ENCODE assay signal across 1 cellular context in the genomic region with DNA sequence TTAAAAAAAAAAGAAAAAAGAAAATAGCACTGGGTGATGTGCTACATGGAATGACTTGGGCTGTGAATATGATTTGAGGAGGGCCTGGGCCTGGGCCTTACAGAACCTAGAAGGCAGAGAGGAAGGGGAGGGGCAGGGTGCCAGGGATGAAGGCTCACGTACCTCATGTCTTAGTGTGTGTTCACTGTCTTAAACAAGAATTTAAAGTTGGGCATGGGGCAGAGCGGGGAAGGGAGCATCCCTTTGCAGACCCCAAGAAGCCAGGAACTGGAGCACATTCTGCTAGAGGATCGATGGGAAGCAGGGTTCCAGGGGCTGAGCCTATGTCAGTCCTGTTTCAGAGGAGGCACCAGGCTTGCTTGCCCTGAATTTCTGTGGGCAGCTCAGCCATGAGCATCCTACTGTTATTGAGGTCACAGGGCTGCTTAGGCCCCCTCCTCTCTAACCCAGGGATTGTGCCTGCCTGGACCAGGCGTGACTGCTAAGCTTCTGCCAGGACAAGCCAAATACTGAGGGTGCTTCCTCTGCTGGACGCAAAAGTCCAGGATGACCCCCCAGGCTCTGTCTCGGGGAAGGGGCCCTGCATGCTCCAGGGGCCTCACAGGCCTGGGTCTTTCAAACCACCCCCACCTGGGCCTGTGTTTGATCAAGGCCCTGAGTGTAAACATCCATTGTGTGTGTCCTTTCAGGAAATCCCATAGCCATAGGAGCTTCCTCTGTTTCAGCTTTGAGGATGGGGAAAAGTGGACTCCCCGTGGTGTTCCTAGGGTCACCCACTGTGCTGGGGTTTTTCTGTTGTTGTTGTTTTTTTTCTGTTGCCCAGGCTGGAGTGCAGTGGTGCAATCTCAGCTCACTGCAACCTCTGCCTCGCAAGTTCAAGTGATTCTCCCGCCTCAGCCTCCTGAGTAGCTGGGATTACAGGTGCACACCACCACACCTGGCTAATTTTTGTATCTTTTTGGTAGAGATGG.
A peak's percentile ranks its signal among the peaks of the same experiment; 100 is the strongest.
TF ChIP-seq lines count a peak whose summit lies in the region.

No MANE protein-coding gene starts in this region.

TF ChIP-seq in HepG2, 621 proteins besides CTCF, POLR2A, EP300 and RAD21 (continued from another document and continues in another):
- no peak; the same call in 1 of the 2 replicates for TF ChIP-seq FOXC1 (CRISPR knock-in tag; IDR thresholded peaks at IDR 0.05; ENCODE audit: borderline replicate concordance)
- peak; percentile 13; the same call in 1 of the 2 replicates for TF ChIP-seq ZNF652 (CRISPR knock-in tag; IDR thresholded peaks at IDR 0.05; ENCODE audit: borderline replicate concordance, low read depth)
- no peak for TF ChIP-seq ZNF225 (CRISPR knock-in tag; IDR thresholded peaks at IDR 0.05)
- no peak for TF ChIP-seq SIN3A (IDR thresholded peaks at IDR 0.05; ENCODE audit: borderline replicate concordance, low read depth, low read length)
- no peak for TF ChIP-seq ZNF670 (CRISPR knock-in tag; IDR thresholded peaks at IDR 0.05; ENCODE audit: borderline replicate concordance)
- TF ChIP-seq, protein P1, sequence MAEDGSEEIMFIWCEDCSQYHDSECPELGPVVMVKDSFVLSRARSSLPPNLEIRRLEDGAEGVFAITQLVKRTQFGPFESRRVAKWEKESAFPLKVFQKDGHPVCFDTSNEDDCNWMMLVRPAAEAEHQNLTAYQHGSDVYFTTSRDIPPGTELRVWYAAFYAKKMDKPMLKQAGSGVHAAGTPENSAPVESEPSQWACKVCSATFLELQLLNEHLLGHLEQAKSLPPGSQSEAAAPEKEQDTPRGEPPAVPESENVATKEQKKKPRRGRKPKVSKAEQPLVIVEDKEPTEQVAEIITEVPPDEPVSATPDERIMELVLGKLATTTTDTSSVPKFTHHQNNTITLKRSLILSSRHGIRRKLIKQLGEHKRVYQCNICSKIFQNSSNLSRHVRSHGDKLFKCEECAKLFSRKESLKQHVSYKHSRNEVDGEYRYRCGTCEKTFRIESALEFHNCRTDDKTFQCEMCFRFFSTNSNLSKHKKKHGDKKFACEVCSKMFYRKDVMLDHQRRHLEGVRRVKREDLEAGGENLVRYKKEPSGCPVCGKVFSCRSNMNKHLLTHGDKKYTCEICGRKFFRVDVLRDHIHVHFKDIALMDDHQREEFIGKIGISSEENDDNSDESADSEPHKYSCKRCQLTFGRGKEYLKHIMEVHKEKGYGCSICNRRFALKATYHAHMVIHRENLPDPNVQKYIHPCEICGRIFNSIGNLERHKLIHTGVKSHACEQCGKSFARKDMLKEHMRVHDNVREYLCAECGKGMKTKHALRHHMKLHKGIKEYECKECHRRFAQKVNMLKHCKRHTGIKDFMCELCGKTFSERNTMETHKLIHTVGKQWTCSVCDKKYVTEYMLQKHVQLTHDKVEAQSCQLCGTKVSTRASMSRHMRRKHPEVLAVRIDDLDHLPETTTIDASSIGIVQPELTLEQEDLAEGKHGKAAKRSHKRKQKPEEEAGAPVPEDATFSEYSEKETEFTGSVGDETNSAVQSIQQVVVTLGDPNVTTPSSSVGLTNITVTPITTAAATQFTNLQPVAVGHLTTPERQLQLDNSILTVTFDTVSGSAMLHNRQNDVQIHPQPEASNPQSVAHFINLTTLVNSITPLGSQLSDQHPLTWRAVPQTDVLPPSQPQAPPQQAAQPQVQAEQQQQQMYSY (CRISPR knock-in tag; IDR thresholded peaks at IDR 0.05), result no peak
- TF ChIP-seq TBP (CRISPR knock-in tag; IDR thresholded peaks at IDR 0.05), result no peak
- TF ChIP-seq DPF2 (CRISPR knock-in tag; IDR thresholded peaks at IDR 0.05; ENCODE audit: borderline replicate concordance, low read depth), result peak; percentile 55; the same call in 1 of the 2 replicates
- 0 out of 2 replicates have a peak, but pooled peaks have one; percentile 33 for TF ChIP-seq ZNF564 (CRISPR knock-in tag; IDR thresholded peaks at IDR 0.05)
- TF ChIP-seq, protein P2, sequence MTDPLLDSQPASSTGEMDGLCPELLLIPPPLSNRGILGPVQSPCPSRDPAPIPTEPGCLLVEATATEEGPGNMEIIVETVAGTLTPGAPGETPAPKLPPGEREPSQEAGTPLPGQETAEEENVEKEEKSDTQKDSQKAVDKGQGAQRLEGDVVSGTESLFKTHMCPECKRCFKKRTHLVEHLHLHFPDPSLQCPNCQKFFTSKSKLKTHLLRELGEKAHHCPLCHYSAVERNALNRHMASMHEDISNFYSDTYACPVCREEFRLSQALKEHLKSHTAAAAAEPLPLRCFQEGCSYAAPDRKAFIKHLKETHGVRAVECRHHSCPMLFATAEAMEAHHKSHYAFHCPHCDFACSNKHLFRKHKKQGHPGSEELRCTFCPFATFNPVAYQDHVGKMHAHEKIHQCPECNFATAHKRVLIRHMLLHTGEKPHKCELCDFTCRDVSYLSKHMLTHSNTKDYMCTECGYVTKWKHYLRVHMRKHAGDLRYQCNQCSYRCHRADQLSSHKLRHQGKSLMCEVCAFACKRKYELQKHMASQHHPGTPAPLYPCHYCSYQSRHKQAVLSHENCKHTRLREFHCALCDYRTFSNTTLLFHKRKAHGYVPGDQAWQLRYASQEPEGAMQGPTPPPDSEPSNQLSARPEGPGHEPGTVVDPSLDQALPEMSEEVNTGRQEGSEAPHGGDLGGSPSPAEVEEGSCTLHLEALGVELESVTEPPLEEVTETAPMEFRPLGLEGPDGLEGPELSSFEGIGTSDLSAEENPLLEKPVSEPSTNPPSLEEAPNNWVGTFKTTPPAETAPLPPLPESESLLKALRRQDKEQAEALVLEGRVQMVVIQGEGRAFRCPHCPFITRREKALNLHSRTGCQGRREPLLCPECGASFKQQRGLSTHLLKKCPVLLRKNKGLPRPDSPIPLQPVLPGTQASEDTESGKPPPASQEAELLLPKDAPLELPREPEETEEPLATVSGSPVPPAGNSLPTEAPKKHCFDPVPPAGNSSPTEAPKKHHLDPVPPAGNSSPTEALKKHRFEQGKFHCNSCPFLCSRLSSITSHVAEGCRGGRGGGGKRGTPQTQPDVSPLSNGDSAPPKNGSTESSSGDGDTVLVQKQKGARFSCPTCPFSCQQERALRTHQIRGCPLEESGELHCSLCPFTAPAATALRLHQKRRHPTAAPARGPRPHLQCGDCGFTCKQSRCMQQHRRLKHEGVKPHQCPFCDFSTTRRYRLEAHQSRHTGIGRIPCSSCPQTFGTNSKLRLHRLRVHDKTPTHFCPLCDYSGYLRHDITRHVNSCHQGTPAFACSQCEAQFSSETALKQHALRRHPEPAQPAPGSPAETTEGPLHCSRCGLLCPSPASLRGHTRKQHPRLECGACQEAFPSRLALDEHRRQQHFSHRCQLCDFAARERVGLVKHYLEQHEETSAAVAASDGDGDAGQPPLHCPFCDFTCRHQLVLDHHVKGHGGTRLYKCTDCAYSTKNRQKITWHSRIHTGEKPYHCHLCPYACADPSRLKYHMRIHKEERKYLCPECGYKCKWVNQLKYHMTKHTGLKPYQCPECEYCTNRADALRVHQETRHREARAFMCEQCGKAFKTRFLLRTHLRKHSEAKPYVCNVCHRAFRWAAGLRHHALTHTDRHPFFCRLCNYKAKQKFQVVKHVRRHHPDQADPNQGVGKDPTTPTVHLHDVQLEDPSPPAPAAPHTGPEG (CRISPR knock-in tag; IDR thresholded peaks at IDR 0.05), result 0 out of 2 replicates have a peak, but pooled peaks have one; percentile 45
- TF ChIP-seq, protein P3, sequence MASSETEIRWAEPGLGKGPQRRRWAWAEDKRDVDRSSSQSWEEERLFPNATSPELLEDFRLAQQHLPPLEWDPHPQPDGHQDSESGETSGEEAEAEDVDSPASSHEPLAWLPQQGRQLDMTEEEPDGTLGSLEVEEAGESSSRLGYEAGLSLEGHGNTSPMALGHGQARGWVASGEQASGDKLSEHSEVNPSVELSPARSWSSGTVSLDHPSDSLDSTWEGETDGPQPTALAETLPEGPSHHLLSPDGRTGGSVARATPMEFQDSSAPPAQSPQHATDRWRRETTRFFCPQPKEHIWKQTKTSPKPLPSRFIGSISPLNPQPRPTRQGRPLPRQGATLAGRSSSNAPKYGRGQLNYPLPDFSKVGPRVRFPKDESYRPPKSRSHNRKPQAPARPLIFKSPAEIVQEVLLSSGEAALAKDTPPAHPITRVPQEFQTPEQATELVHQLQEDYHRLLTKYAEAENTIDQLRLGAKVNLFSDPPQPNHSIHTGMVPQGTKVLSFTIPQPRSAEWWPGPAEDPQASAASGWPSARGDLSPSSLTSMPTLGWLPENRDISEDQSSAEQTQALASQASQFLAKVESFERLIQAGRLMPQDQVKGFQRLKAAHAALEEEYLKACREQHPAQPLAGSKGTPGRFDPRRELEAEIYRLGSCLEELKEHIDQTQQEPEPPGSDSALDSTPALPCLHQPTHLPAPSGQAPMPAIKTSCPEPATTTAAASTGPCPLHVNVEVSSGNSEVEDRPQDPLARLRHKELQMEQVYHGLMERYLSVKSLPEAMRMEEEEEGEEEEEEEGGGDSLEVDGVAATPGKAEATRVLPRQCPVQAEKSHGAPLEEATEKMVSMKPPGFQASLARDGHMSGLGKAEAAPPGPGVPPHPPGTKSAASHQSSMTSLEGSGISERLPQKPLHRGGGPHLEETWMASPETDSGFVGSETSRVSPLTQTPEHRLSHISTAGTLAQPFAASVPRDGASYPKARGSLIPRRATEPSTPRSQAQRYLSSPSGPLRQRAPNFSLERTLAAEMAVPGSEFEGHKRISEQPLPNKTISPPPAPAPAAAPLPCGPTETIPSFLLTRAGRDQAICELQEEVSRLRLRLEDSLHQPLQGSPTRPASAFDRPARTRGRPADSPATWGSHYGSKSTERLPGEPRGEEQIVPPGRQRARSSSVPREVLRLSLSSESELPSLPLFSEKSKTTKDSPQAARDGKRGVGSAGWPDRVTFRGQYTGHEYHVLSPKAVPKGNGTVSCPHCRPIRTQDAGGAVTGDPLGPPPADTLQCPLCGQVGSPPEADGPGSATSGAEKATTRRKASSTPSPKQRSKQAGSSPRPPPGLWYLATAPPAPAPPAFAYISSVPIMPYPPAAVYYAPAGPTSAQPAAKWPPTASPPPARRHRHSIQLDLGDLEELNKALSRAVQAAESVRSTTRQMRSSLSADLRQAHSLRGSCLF (CRISPR knock-in tag; IDR thresholded peaks at IDR 0.05; ENCODE audit: borderline replicate concordance), result no peak
- TF ChIP-seq, protein P4, sequence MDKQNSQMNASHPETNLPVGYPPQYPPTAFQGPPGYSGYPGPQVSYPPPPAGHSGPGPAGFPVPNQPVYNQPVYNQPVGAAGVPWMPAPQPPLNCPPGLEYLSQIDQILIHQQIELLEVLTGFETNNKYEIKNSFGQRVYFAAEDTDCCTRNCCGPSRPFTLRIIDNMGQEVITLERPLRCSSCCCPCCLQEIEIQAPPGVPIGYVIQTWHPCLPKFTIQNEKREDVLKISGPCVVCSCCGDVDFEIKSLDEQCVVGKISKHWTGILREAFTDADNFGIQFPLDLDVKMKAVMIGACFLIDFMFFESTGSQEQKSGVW (CRISPR knock-in tag; IDR thresholded peaks at IDR 0.05; ENCODE audit: borderline replicate concordance), result no peak
- TF ChIP-seq ARNTL (CRISPR knock-in tag; IDR thresholded peaks at IDR 0.05), result 0 out of 2 replicates have a peak, but pooled peaks have one; percentile 42
- no peak for TF ChIP-seq SSRP1 (CRISPR knock-in tag; IDR thresholded peaks at IDR 0.05)
- TF ChIP-seq, protein P5, sequence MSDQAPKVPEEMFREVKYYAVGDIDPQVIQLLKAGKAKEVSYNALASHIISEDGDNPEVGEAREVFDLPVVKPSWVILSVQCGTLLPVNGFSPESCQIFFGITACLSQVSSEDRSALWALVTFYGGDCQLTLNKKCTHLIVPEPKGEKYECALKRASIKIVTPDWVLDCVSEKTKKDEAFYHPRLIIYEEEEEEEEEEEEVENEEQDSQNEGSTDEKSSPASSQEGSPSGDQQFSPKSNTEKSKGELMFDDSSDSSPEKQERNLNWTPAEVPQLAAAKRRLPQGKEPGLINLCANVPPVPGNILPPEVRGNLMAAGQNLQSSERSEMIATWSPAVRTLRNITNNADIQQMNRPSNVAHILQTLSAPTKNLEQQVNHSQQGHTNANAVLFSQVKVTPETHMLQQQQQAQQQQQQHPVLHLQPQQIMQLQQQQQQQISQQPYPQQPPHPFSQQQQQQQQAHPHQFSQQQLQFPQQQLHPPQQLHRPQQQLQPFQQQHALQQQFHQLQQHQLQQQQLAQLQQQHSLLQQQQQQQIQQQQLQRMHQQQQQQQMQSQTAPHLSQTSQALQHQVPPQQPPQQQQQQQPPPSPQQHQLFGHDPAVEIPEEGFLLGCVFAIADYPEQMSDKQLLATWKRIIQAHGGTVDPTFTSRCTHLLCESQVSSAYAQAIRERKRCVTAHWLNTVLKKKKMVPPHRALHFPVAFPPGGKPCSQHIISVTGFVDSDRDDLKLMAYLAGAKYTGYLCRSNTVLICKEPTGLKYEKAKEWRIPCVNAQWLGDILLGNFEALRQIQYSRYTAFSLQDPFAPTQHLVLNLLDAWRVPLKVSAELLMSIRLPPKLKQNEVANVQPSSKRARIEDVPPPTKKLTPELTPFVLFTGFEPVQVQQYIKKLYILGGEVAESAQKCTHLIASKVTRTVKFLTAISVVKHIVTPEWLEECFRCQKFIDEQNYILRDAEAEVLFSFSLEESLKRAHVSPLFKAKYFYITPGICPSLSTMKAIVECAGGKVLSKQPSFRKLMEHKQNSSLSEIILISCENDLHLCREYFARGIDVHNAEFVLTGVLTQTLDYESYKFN (CRISPR knock-in tag; conservative IDR thresholded peaks at IDR 0.05), result peak; percentile 92
- TF ChIP-seq ZNF382 (CRISPR knock-in tag; IDR thresholded peaks at IDR 0.05; ENCODE audit: borderline replicate concordance), result no peak
- TF ChIP-seq JDP2 (CRISPR knock-in tag; IDR thresholded peaks at IDR 0.05; ENCODE audit: borderline replicate concordance), result no peak
- TF ChIP-seq ZFX (CRISPR knock-in tag; IDR thresholded peaks at IDR 0.05; ENCODE audit: low read depth), result peak; percentile 86
- peak; percentile 77; the same call in 1 of the 2 replicates for TF ChIP-seq RXRA (CRISPR knock-in tag; IDR thresholded peaks at IDR 0.05)
- no peak for TF ChIP-seq ZNF570 (CRISPR knock-in tag; IDR thresholded peaks at IDR 0.05; ENCODE audit: borderline replicate concordance)
- TF ChIP-seq FOXK2 (IDR thresholded peaks at IDR 0.05), result peak; percentile 37; the same call in 1 of the 2 replicates
- peak; percentile 54; the same call in 1 of the 2 replicates for TF ChIP-seq ZNF878 (CRISPR knock-in tag; IDR thresholded peaks at IDR 0.05)
- TF ChIP-seq HMG20A (CRISPR knock-in tag; IDR thresholded peaks at IDR 0.05; ENCODE audit: borderline replicate concordance), result peak; percentile 70; the same call in 1 of the 2 replicates
- TF ChIP-seq ZBTB1 (CRISPR knock-in tag; IDR thresholded peaks at IDR 0.05; ENCODE audit: borderline replicate concordance), result no peak
